Comparison of ENCODE assay signal across 1 cellular context in the genomic region with DNA sequence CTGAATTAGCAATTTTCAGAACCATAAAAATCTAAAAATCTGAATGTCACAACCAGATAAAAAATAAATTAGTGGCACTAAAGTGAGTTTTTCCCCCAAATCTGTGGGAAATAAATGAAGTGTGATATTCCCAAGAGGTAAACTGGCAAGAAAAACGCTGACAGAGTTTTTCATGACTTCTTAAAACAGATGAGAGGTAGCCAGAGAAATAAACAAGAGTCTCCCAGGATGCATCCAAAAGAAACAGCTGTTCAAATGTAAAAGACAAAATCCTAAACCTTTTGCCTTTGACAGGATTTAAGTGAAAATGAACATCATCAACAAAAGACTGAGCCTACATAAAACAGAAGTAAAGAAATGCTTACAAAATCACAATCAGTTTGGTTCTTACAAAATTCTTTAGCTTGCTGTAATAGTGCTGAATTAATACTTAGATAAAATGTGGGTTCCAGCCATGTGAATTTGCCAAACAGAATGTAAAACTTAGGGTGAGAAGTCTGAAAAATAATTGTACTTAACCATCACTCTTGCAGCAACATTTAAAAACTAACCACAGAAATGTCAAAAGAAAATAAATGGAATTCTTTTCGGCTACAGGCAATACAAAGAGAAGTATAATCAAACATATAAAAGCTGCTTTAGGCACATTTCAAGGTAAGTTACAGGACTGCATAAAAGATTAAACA.
TF ChIP-seq lines count a peak whose summit lies in the region.

No MANE protein-coding gene starts in this region.

TF ChIP-seq in K562, 482 proteins besides CTCF, POLR2A, EP300 and RAD21 (continued from another document):
- TF ChIP-seq, protein P1, sequence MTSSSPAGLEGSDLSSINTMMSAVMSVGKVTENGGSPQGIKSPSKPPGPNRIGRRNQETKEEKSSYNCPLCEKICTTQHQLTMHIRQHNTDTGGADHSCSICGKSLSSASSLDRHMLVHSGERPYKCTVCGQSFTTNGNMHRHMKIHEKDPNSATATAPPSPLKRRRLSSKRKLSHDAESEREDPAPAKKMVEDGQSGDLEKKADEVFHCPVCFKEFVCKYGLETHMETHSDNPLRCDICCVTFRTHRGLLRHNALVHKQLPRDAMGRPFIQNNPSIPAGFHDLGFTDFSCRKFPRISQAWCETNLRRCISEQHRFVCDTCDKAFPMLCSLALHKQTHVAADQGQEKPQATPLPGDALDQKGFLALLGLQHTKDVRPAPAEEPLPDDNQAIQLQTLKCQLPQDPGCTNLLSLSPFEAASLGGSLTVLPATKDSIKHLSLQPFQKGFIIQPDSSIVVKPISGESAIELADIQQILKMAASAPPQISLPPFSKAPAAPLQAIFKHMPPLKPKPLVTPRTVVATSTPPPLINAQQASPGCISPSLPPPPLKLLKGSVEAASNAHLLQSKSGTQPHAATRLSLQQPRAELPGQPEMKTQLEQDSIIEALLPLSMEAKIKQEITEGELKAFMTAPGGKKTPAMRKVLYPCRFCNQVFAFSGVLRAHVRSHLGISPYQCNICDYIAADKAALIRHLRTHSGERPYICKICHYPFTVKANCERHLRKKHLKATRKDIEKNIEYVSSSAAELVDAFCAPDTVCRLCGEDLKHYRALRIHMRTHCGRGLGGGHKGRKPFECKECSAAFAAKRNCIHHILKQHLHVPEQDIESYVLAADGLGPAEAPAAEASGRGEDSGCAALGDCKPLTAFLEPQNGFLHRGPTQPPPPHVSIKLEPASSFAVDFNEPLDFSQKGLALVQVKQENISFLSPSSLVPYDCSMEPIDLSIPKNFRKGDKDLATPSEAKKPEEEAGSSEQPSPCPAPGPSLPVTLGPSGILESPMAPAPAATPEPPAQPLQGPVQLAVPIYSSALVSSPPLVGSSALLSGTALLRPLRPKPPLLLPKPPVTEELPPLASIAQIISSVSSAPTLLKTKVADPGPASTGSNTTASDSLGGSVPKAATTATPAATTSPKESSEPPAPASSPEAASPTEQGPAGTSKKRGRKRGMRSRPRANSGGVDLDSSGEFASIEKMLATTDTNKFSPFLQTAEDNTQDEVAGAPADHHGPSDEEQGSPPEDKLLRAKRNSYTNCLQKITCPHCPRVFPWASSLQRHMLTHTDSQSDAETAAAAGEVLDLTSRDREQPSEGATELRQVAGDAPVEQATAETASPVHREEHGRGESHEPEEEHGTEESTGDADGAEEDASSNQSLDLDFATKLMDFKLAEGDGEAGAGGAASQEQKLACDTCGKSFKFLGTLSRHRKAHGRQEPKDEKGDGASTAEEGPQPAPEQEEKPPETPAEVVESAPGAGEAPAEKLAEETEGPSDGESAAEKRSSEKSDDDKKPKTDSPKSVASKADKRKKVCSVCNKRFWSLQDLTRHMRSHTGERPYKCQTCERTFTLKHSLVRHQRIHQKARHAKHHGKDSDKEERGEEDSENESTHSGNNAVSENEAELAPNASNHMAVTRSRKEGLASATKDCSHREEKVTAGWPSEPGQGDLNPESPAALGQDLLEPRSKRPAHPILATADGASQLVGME (CRISPR knock-in tag; IDR thresholded peaks at IDR 0.05): no peak
- TF ChIP-seq ZNF324 (CRISPR knock-in tag; IDR thresholded peaks at IDR 0.05) (no peak), MAFF (IDR thresholded peaks at IDR 0.05; ENCODE audit: low read length) (peak; percentile 38; the same call in 1 of the 2 replicates), RHOXF2B (CRISPR knock-in tag; conservative IDR thresholded peaks at IDR 0.05) (no peak), AFF1 (IDR thresholded peaks at IDR 0.05; ENCODE audit: low read depth in 1 of 2, partially characterized antibody in 2 of 2) (no peak), ZNF253 (CRISPR knock-in tag; conservative IDR thresholded peaks at IDR 0.05) (no peak), RFX5 (IDR thresholded peaks at IDR 0.05; ENCODE audit: low read depth, low read length) (no peak), ZNF316 (IDR thresholded peaks at IDR 0.05) (peak; percentile 71)
